33 cellular contexts compared by ENCODE assay signal in genomic region chr2:135799738-135800137, GRCh38. TPM values are rescaled to one million over a fixed set of nuclear protein-coding genes. Genes with fewer than 3 reads are reported as not detected.
DNase-seq lines count a peak whose midpoint lies in the region; ATAC-seq, FAIRE-seq and TF ChIP-seq lines count a peak whose summit lies in the region.
"Had no signal": no experiment of that assay in that cellular context is flagged by ENCODE, and none has a peak within 500 bp of the region (broad histone marks: within the 10 kb centered on the region; RNA-seq: fewer than 3 reads in every experiment).

No MANE protein-coding gene starts in this region.

- POLR2A ChIA-PET in K562 (lab: Yijun Ruan, JAX) (no interaction called here), T-cell (lab: Charles Lee) (no interaction called here)

- H3K36me3 Mint-ChIP-seq in neural crest cell (ENCODE audit: low read depth): peaks cover 2% of the 10 kb centered on the region
- H3K36me3 Mint-ChIP-seq in effector memory CD8-positive, alpha-beta T cell (ENCODE audit: insufficient read depth): peaks cover 1% of the 10 kb centered on the region
- no peaks in the 10 kb centered on the region for H3K36me3 Mint-ChIP-seq in T-cell
- H3K36me3 Mint-ChIP-seq: activated naive CD4-positive, alpha-beta T cell treated with anti-CD3 and anti-CD28 coated beads, Interleukin-2, amount 50 U/mL, for 24 hours; CD8-positive, alpha-beta T cell had no signal

- TF ChIP-seq POLR2A in K562 (conservative IDR thresholded peaks at IDR 0.05): no peak
- TF ChIP-seq POLR2A in esophagus muscularis mucosa (IDR thresholded peaks at IDR 0.05; ENCODE audit: low read depth): no peak

- no peak overlapping the region for H3K27ac ChIP-seq in K562 (ENCODE audit: extremely low read depth, low read depth, low read length)
- H3K27ac ChIP-seq in esophagus muscularis mucosa (replicated peaks in 1 of 4): no peak overlapping the region
- H3K27ac ChIP-seq: breast epithelium, heart right ventricle, neutrophil, right lobe of liver, tibial artery had no signal

- H3K79me2 ChIP-seq in Loucy (ENCODE audit: insufficient read depth, low read length) (no peaks in the 10 kb centered on the region), K562 (ENCODE audit: control insufficient read depth, insufficient read depth, low read length) (no peaks in the 10 kb centered on the region)

- H3K4me1 ChIP-seq in Loucy (ENCODE audit: insufficient read depth, low read length, poor library complexity, severe bottlenecking) (no peaks in the 10 kb centered on the region), K562 (replicated peaks in 1 of 2; ENCODE audit: control insufficient read depth in 2 of 2, insufficient read depth in 2 of 2, low read length in 2 of 2) (peaks cover 0 to 3% of the 10 kb centered on the region in 2 experiments; a peak in 2 of 5 replicates), esophagus muscularis mucosa (peaks cover 2 to 11% (median 10%) of the 10 kb centered on the region in 4 donors)
- H3K4me1 ChIP-seq: breast epithelium, right lobe of liver, tibial artery had no signal

- H3K9me3 ChIP-seq in Loucy (ENCODE audit: insufficient read depth, low read depth, low read length): peaks cover 16% of the 10 kb centered on the region; the same call in 1 of the 2 replicates
- H3K9me3 ChIP-seq in K562 (replicated peaks; ENCODE audit: control insufficient read depth, insufficient read depth, low read depth, low read length): peaks cover 6% of the 10 kb centered on the region
- H3K9me3 ChIP-seq in esophagus muscularis mucosa: no peaks in the 10 kb centered on the region
- peaks cover 2% of the 10 kb centered on the region for H3K9me3 ChIP-seq in MG63
- H3K9me3 ChIP-seq: breast epithelium, neutrophil, right lobe of liver, tibial artery had no signal

- H3K4me1 Mint-ChIP-seq in neural crest cell: peaks cover 3% of the 10 kb centered on the region
- H3K4me1 Mint-ChIP-seq in effector memory CD8-positive, alpha-beta T cell (ENCODE audit: low read depth in 2 of 2): peaks cover 4 to 5% of the 10 kb centered on the region in 2 donors
- H3K4me1 Mint-ChIP-seq in T-cell: peaks cover 6 to 18% (median 7%) of the 10 kb centered on the region in 3 donors

- H4K20me1 ChIP-seq in Loucy (ENCODE audit: insufficient read depth, low read length, poor library complexity, severe bottlenecking) (no peaks in the 10 kb centered on the region), K562 (replicated peaks; ENCODE audit: control insufficient read depth, insufficient read depth, low read length) (no peaks in the 10 kb centered on the region)

- TF ChIP-seq CTCF in GM12864 (IDR thresholded peaks at IDR 0.05; ENCODE audit: low read depth, low read length, missing control alignments): peak; percentile 32
- TF ChIP-seq CTCF in Loucy (conservative IDR thresholded peaks at IDR 0.05; ENCODE audit: low read length): peak; percentile 46
- TF ChIP-seq CTCF in K562 (IDR thresholded peaks at IDR 0.05 in 2 of 3, conservative IDR thresholded peaks at IDR 0.05 in 1 of 3; ENCODE audit: insufficient read depth in 2 of 3, low read depth in 1 of 3, low read length in 3 of 3): 0 out of 6 replicates have a peak, but pooled peaks of 2 of the 3 experiments have one; percentile 14 to 20
- TF ChIP-seq CTCF in neural crest cell (conservative IDR thresholded peaks at IDR 0.05): peak; percentile 23
- no peak for TF ChIP-seq CTCF in esophagus muscularis mucosa (IDR thresholded peaks at IDR 0.05)

- WGBS in K562 (ENCODE audit: insufficient coverage, low coverage, missing lambda C conversion rate): 0% methylated on average over 2 of the region's 2 CpGs
- 68% methylated on average over 2 of the region's 2 CpGs for WGBS in esophagus muscularis mucosa

- TF ChIP-seq EP300 in K562 (IDR thresholded peaks at IDR 0.05; ENCODE audit: low read length) (no peak), esophagus muscularis mucosa (IDR thresholded peaks at IDR 0.05) (no peak)

- no peaks in the 10 kb centered on the region for H3K9me1 ChIP-seq in K562 (ENCODE audit: control insufficient read depth, insufficient read depth, low read length)

- H3K9me3 Mint-ChIP-seq in neural crest cell (peaks cover 8% of the 10 kb centered on the region), T-cell (peaks cover 4 to 10% (median 9%) of the 10 kb centered on the region in 3 donors)
- peaks cover 0 to 3% of the 10 kb centered on the region in 2 donors for H3K9me3 Mint-ChIP-seq in effector memory CD8-positive, alpha-beta T cell

- H3K9ac ChIP-seq in Loucy (ENCODE audit: low read depth, low read length, poor library complexity, severe bottlenecking) (no peak overlapping the region), K562 (ENCODE audit: insufficient read depth in 1 of 2, low read depth in 2 of 2, low read length in 2 of 2) (no peak overlapping the region)

- H3K27ac Mint-ChIP-seq in neural crest cell (ENCODE audit: unreplicated experiment): no peak overlapping the region
- no peak overlapping the region for H3K27ac Mint-ChIP-seq in effector memory CD8-positive, alpha-beta T cell
- no peak overlapping the region for H3K27ac Mint-ChIP-seq in T-cell
- H3K27ac Mint-ChIP-seq: activated CD4-positive, alpha-beta memory T cell treated with anti-CD3 and anti-CD28 coated beads, Interleukin-2, amount 10 ng/mL, durations not matched to agents 7 days and 5 days; activated naive CD4-positive, alpha-beta T cell treated with anti-CD3 and anti-CD28 coated beads, Interleukin-2, amount 50 U/mL, for 24 hours; activated T-helper 17 cell treated with anti-CD3 and anti-CD28 coated beads, Interleukin-2, amount 50 U/mL, for 72 hours; CD8-positive, alpha-beta T cell; T-helper 2 cell treated with Interferon-gamma antibody and Interleukin-4, amounts not matched to agents 5 μg/mL and 100 μg/mL, for 36 hours had no signal

- no TSS peak for BruUV-seq in K562 (replicated peaks; lab: Mats Ljungman, UMichigan)

- H3K4me2 ChIP-seq in Loucy (ENCODE audit: low read depth, low read length, poor library complexity, severe bottlenecking) (no peak overlapping the region), K562 (ENCODE audit: insufficient read depth, low read length) (no peak overlapping the region)

- H2AFZ ChIP-seq in Loucy (ENCODE audit: low read length) (no peak overlapping the region), K562 (ENCODE audit: low read depth, low read length) (no peak overlapping the region)

- DNase-seq in GM12864 (ENCODE audit: low read depth): no peak
- peak in 1 of 4 experiments; percentile 25 for DNase-seq in K562 (ENCODE audit: extremely low read depth in 1 of 4, low spot score in 3 of 4)
- no peak for DNase-seq in neural crest cell (ENCODE audit: low read depth, low spot score)
- no peak for DNase-seq in esophagus muscularis mucosa (ENCODE audit: extremely low spot score)
- no peak for DNase-seq in effector memory CD8-positive, alpha-beta T cell
- no peak for DNase-seq in MG63
- DNase-seq in T-cell: no peak
- DNase-seq: activated CD4-positive, alpha-beta memory T cell treated with anti-CD3 and anti-CD28 coated beads, Interleukin-2, amount 10 ng/mL, durations not matched to agents 7 days and 5 days; amniotic stem cell; CD8-positive, alpha-beta T cell; effector memory CD4-positive, alpha-beta T cell; foreskin melanocyte; heart right ventricle; kidney; NCI-H1417; NCI-H2029; NCI-H524 treated with DMSO at 0.1 percent for 48 hours; posterior cingulate gyrus; right lobe of liver; SIG-M5; stimulated activated CD4-positive, alpha-beta T cell treated with anti-CD3 and anti-CD28 coated beads, Interleukin-4, amount 100 ng/mL, for 24 hours; tibial artery had no signal

- no peaks in the 10 kb centered on the region for H3K27me3 ChIP-seq in Loucy (ENCODE audit: insufficient read depth, low read length, poor library complexity, severe bottlenecking)
- H3K27me3 ChIP-seq in K562 (ENCODE audit: control insufficient read depth in 2 of 2, insufficient read depth in 2 of 2, low read length in 2 of 2): peaks cover 2 to 9% of the 10 kb centered on the region in 2 experiments; a peak in 3 of 5 replicates
- no peaks in the 10 kb centered on the region for H3K27me3 ChIP-seq in esophagus muscularis mucosa
- no peaks in the 10 kb centered on the region for H3K27me3 ChIP-seq in MG63
- H3K27me3 ChIP-seq: breast epithelium, heart right ventricle, right lobe of liver, tibial artery had no signal

- ATAC-seq in K562: no peak
- ATAC-seq in effector memory CD8-positive, alpha-beta T cell (replicated peaks): no peak
- ATAC-seq in T-cell (replicated peaks in 1 of 4): no peak
- ATAC-seq: activated T-helper 17 cell treated with anti-CD3 and anti-CD28 coated beads, Interleukin-2, amount 50 U/mL, for 72 hours; CD8-positive, alpha-beta T cell; heart right ventricle; right lobe of liver had no signal

- no peaks in the 10 kb centered on the region for H3K36me3 ChIP-seq in Loucy (ENCODE audit: insufficient read depth, low read length)
- no peaks in the 10 kb centered on the region for H3K36me3 ChIP-seq in K562 (ENCODE audit: control insufficient read depth, insufficient read depth, low read length)
- no peaks in the 10 kb centered on the region for H3K36me3 ChIP-seq in esophagus muscularis mucosa
- H3K36me3 ChIP-seq in MG63: no peaks in the 10 kb centered on the region
- H3K36me3 ChIP-seq: breast epithelium, heart right ventricle, neutrophil, right lobe of liver, tibial artery had no signal

- CTCF ChIA-PET in K562 (lab: Yijun Ruan, JAX; ENCODE audit: low intra/inter-chr PET ratio) (no interaction called here), T-cell (lab: Charles Lee) (interaction anchor here in 1 of 2 donors (0.6 kb wide), 3 partner anchors 213 to 796 kb away, joined by 3 read pairs; no protein-coding TSS in a partner anchor)

- no peaks in the 10 kb centered on the region for H3K9me2 ChIP-seq in Loucy (replicated peaks; ENCODE audit: low read depth, low read length)

- intact Hi-C loops in K562 (cut with micrococcal nuclease): loop anchor here (5.0 kb wide), 1 partner anchor 327 kb away; no protein-coding TSS in a partner anchor
- intact Hi-C loops in esophagus muscularis mucosa (cut with DNase I): no loop called here

- H3K4me3 ChIP-seq in GM12864 (ENCODE audit: low read depth, low read length) (no peak overlapping the region), Loucy (ENCODE audit: low read length, poor library complexity, severe bottlenecking) (no peak overlapping the region), K562 (no peak overlapping the region), esophagus muscularis mucosa (no peak overlapping the region), MG63 (no peak overlapping the region)
- H3K4me3 ChIP-seq: breast epithelium, heart right ventricle, right lobe of liver, tibial artery had no signal

- no peaks in the 10 kb centered on the region for H3F3A ChIP-seq in Loucy (ENCODE audit: low read depth)

- no peak overlapping the region for H3K4me3 Mint-ChIP-seq in neural crest cell
- H3K4me3 Mint-ChIP-seq in effector memory CD8-positive, alpha-beta T cell: no peak overlapping the region
- no peak overlapping the region for H3K4me3 Mint-ChIP-seq in T-cell
- H3K4me3 Mint-ChIP-seq: activated CD4-positive, alpha-beta memory T cell treated with anti-CD3 and anti-CD28 coated beads, Interleukin-2, amount 10 ng/mL, durations not matched to agents 7 days and 5 days; activated naive CD4-positive, alpha-beta T cell treated with anti-CD3 and anti-CD28 coated beads, Interleukin-2, amount 50 U/mL, for 24 hours; activated T-helper 17 cell treated with anti-CD3 and anti-CD28 coated beads, Interleukin-2, amount 50 U/mL, for 72 hours; CD8-positive, alpha-beta T cell; T-helper 2 cell treated with Interferon-gamma antibody and Interleukin-4, amounts not matched to agents 5 μg/mL and 100 μg/mL, for 36 hours had no signal

- no peak for TF ChIP-seq RAD21 in K562 (CRISPR knock-in tag; conservative IDR thresholded peaks at IDR 0.05 in 1 of 2, IDR thresholded peaks at IDR 0.05 in 1 of 2)

- in situ Hi-C loops in K562 (cut with MboI): loop anchor here (10.0 kb wide), 1 partner anchor 805 kb away; no protein-coding TSS in a partner anchor

- H3K27me3 Mint-ChIP-seq in neural crest cell (ENCODE audit: low read depth) (no peaks in the 10 kb centered on the region), T-cell (no peaks in the 10 kb centered on the region)
- H3K27me3 Mint-ChIP-seq in effector memory CD8-positive, alpha-beta T cell: no peaks in the 10 kb centered on the region
- H3K27me3 Mint-ChIP-seq: activated CD4-positive, alpha-beta memory T cell treated with anti-CD3 and anti-CD28 coated beads, Interleukin-2, amount 10 ng/mL, durations not matched to agents 7 days and 5 days; activated naive CD4-positive, alpha-beta T cell treated with anti-CD3 and anti-CD28 coated beads, Interleukin-2, amount 50 U/mL, for 24 hours; activated T-helper 17 cell treated with anti-CD3 and anti-CD28 coated beads, Interleukin-2, amount 50 U/mL, for 72 hours had no signal

- no peak for FAIRE-seq in K562 (lab: Jason Lieb, UNC)
- FAIRE-seq: colon, kidney, RCC 7860 had no signal

RNA-seq across cellular contexts. Expression of gene LCT, which starts 37.2 kb away (rescaled TPM):
- 0.05 and 0.18 TPM in 2 replicates for total RNA-seq in K562 (2011; cell fraction: chromatin; rRNA removed; ENCODE audit: low replicate concordance)
- 0.13 and 0.17 TPM in 2 replicates for total RNA-seq in K562 (2011; cell fraction: nucleolus; rRNA removed)
- total RNA-seq in K562 (2011; cell fraction: nucleoplasm; rRNA removed): 0.07 TPM in 1 of 2 replicates, not detected in the other
- not detected in 2 replicates for total RNA-seq in K562 (2014; rRNA removed)
- 0.03 and 0.04 TPM in 2 replicates for total RNA-seq in K562 (2014; rRNA removed; fragmentation: Illumina TruSeq; extraction: Trizol)
- 0.04 TPM in 1 of 2 replicates, not detected in the other for total RNA-seq in K562 (2015; rRNA removed; fragmentation: Illumina TruSeq; extraction: Trizol)
- 0.04 TPM in 1 of 2 replicates, not detected in the other for total RNA-seq in K562 (2021)
- polyA plus RNA-seq in K562 (2011; rRNA removed): 0.01 and 0.03 TPM in 2 replicates
- 0.01 TPM in 1 of 2 replicates, not detected in the other for polyA plus RNA-seq in K562 (2011; cell fraction: cytosol; rRNA removed)
- 0.04 and 0.06 TPM in 2 replicates for polyA plus RNA-seq in K562 (2011; cell fraction: nucleus; rRNA removed)
- polyA plus RNA-seq in K562 (2012): 0.01 and 0.03 TPM in 2 replicates
- not detected in 2 replicates for polyA plus RNA-seq in K562 (2014; fragmentation: Illumina TruSeq; extraction: Trizol)
- under 1 TPM in 1 of 2 experiments, not detected in 1; 0.01 TPM for polyA plus RNA-seq in K562 (2014; fragmentation: Nextera tagmentation; extraction: Ambion mirVana)
- 0.03 TPM in 1 of 2 replicates, not detected in the other for polyA plus RNA-seq in K562 (2014; rRNA removed)
- polyA minus RNA-seq in K562 (2011; rRNA and poly(A)+ RNA removed): 0.06 and 0.07 TPM in 2 replicates
- not detected in 2 replicates for polyA minus RNA-seq in K562 (2011; cell fraction: cytosol; rRNA and poly(A)+ RNA removed)
- polyA minus RNA-seq in K562 (2011; cell fraction: nucleus; rRNA and poly(A)+ RNA removed): 0.11 and 0.13 TPM in 2 replicates
- total RNA-seq in neural crest cell: 0.14 and 0.19 TPM in 2 replicates
- total RNA-seq in esophagus muscularis mucosa: not detected
- not detected in 2 replicates for total RNA-seq in MG63 (2014; rRNA removed; shearing (Covaris generic); ENCODE audit: low replicate concordance)
- total RNA-seq in T-cell: under 1 TPM; 0.03 to 0.26 (median 0.10) TPM
- total RNA-seq: breast epithelium, heart right ventricle, HT1080, kidney, liver, MCF 10A had no signal
- polyA plus RNA-seq: heart right ventricle, liver had no signal

RNA-seq across cellular contexts. Expression of gene UBXN4, which starts 58.1 kb away (rescaled TPM):
- 61.1 and 177 TPM in 2 replicates for total RNA-seq in K562 (2011; cell fraction: chromatin; rRNA removed; ENCODE audit: low replicate concordance)
- 35.9 and 45.9 TPM in 2 replicates for total RNA-seq in K562 (2011; cell fraction: nucleolus; rRNA removed)
- total RNA-seq in K562 (2011; cell fraction: nucleoplasm; rRNA removed): 96.0 and 123 TPM in 2 replicates
- 36.2 and 39.2 TPM in 2 replicates for total RNA-seq in K562 (2014; rRNA removed)
- total RNA-seq in K562 (2014; rRNA removed; fragmentation: Illumina TruSeq; extraction: Trizol): 55.3 and 61.6 TPM in 2 replicates
- total RNA-seq in K562 (2015; rRNA removed; fragmentation: Illumina TruSeq; extraction: Trizol): 49.5 and 55.1 TPM in 2 replicates
- total RNA-seq in K562 (2021): 54.6 and 58.6 TPM in 2 replicates
- polyA plus RNA-seq in K562 (2011; rRNA removed): 102 and 127 TPM in 2 replicates
- 17.1 and 32.1 TPM in 2 replicates for polyA plus RNA-seq in K562 (2011; cell fraction: cytosol; rRNA removed)
- 68.4 and 103 TPM in 2 replicates for polyA plus RNA-seq in K562 (2011; cell fraction: nucleus; rRNA removed)
- 42.2 and 77.4 TPM in 2 replicates for polyA plus RNA-seq in K562 (2012)
- polyA plus RNA-seq in K562 (2014; fragmentation: Illumina TruSeq; extraction: Trizol): 55.7 and 65.0 TPM in 2 replicates
- polyA plus RNA-seq in K562 (2014; fragmentation: Nextera tagmentation; extraction: Ambion mirVana): 10 to 100 TPM; 30.4 to 48.1 TPM
- polyA plus RNA-seq in K562 (2014; rRNA removed): 57.3 and 62.5 TPM in 2 replicates
- polyA minus RNA-seq in K562 (2011; rRNA and poly(A)+ RNA removed): 70.2 and 76.9 TPM in 2 replicates
- polyA minus RNA-seq in K562 (2011; cell fraction: cytosol; rRNA and poly(A)+ RNA removed): 23.2 and 39.4 TPM in 2 replicates
- 42.1 and 99.7 TPM in 2 replicates for polyA minus RNA-seq in K562 (2011; cell fraction: nucleus; rRNA and poly(A)+ RNA removed)
- total RNA-seq in neural crest cell: 79.0 and 90.6 TPM in 2 replicates
- total RNA-seq in esophagus muscularis mucosa: 10 to 100 TPM; 45.5 to 54.4 (median 51.1) TPM
- 46.3 and 63.0 TPM in 2 replicates for total RNA-seq in MG63 (2014; rRNA removed; shearing (Covaris generic); ENCODE audit: low replicate concordance)
- total RNA-seq in T-cell: 100 to 1,000 TPM in 4 of 5 donors, 10 to 100 TPM in 1; 96.6 to 140 (median 121) TPM

Comparison
In these comparisons a context has a peak if more than half of its experiments do, and no peak if none do; other contexts are left out.
1. CTCF ChIP-seq: peak in GM12864 (single experiment), Loucy (single experiment), K562 (2 of 3) and neural crest cell (single experiment); none in esophagus muscularis mucosa (0 of 3).